1 cellular context compared by ENCODE assay signal in the genomic region with DNA sequence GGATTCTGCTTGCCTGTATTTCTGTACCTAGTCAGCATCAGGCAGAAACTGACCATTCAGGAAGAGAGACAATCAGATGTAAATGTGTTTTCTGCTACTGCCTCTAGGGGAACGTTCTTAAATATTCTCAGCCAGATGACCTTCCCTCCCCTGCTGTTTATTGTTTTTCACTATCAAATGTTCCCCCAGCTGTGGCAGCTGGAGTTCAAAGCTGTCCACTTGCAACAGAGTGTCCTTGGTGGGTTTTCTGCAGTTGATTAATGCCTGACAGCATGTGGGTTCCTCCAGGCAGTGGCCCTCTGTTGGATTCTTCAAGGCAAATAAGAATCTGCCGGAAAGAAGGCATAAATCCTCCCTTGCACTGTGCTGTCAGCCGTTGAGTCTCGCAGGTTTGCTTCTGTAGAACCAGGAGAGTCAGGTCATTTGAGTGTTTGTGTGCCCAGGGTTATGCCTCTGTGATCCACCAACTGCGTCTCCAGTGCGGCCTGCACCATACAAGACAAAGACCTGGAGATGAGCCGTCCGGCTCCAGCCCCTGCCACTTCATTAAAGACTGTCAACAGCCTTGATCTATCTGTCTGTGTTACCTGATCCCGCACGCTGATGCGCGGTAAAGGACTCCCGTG.
TF ChIP-seq lines count a peak whose summit lies in the region.

No MANE protein-coding gene starts in this region.

TF ChIP-seq in GM23338, 12 proteins besides CTCF, POLR2A, EP300 and RAD21 (continued from another document):
- TF ChIP-seq, protein P1, sequence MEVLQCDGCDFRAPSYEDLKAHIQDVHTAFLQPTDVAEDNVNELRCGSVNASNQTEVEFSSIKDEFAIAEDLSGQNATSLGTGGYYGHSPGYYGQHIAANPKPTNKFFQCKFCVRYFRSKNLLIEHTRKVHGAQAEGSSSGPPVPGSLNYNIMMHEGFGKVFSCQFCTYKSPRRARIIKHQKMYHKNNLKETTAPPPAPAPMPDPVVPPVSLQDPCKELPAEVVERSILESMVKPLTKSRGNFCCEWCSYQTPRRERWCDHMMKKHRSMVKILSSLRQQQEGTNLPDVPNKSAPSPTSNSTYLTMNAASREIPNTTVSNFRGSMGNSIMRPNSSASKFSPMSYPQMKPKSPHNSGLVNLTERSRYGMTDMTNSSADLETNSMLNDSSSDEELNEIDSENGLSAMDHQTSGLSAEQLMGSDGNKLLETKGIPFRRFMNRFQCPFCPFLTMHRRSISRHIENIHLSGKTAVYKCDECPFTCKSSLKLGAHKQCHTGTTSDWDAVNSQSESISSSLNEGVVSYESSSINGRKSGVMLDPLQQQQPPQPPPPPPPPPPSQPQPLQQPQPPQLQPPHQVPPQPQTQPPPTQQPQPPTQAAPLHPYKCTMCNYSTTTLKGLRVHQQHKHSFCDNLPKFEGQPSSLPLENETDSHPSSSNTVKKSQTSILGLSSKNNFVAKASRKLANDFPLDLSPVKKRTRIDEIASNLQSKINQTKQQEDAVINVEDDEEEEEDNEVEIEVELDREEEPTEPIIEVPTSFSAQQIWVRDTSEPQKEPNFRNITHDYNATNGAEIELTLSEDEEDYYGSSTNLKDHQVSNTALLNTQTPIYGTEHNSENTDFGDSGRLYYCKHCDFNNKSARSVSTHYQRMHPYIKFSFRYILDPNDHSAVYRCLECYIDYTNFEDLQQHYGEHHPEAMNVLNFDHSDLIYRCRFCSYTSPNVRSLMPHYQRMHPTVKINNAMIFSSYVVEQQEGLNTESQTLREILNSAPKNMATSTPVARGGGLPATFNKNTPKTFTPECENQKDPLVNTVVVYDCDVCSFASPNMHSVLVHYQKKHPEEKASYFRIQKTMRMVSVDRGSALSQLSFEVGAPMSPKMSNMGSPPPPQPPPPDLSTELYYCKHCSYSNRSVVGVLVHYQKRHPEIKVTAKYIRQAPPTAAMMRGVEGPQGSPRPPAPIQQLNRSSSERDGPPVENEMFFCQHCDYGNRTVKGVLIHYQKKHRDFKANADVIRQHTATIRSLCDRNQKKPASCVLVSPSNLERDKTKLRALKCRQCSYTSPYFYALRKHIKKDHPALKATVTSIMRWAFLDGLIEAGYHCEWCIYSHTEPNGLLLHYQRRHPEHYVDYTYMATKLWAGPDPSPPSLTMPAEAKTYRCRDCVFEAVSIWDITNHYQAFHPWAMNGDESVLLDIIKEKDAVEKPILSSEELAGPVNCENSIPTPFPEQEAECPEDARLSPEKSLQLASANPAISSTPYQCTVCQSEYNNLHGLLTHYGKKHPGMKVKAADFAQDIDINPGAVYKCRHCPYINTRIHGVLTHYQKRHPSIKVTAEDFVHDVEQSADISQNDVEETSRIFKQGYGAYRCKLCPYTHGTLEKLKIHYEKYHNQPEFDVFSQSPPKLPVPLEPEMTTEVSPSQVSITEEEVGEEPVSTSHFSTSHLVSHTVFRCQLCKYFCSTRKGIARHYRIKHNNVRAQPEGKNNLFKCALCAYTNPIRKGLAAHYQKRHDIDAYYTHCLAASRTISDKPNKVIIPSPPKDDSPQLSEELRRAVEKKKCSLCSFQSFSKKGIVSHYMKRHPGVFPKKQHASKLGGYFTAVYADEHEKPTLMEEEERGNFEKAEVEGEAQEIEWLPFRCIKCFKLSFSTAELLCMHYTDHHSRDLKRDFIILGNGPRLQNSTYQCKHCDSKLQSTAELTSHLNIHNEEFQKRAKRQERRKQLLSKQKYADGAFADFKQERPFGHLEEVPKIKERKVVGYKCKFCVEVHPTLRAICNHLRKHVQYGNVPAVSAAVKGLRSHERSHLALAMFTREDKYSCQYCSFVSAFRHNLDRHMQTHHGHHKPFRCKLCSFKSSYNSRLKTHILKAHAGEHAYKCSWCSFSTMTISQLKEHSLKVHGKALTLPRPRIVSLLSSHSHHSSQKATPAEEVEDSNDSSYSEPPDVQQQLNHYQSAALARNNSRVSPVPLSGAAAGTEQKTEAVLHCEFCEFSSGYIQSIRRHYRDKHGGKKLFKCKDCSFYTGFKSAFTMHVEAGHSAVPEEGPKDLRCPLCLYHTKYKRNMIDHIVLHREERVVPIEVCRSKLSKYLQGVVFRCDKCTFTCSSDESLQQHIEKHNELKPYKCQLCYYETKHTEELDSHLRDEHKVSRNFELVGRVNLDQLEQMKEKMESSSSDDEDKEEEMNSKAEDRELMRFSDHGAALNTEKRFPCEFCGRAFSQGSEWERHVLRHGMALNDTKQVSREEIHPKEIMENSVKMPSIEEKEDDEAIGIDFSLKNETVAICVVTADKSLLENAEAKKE (CRISPR knock-in tag; IDR thresholded peaks at IDR 0.05) = no peak
- TF ChIP-seq POLR2AphosphoS5 (IDR thresholded peaks at IDR 0.05; ENCODE audit: low read depth) (no peak), CREB1 (CRISPR knock-in tag; IDR thresholded peaks at IDR 0.05; ENCODE audit: low read depth) (no peak), NANOG (IDR thresholded peaks at IDR 0.05; ENCODE audit: borderline replicate concordance) (no peak), STAT1 (IDR thresholded peaks at IDR 0.05; ENCODE audit: unreplicated experiment) (no peak)
